Comparison of ENCODE assay signal across 1 cellular context in genomic region chr2:111226797-111227700, GRCh38.
TF ChIP-seq lines count a peak whose summit lies in the region.

No MANE protein-coding gene starts in this region.

TF ChIP-seq in HepG2, 621 proteins besides CTCF, POLR2A, EP300 and RAD21 (continued from another document):
- TF ChIP-seq MNT (IDR thresholded peaks at IDR 0.05) (no peak), ZNF775 (CRISPR knock-in tag; IDR thresholded peaks at IDR 0.05; ENCODE audit: borderline replicate concordance) (no peak), HMG20B (CRISPR knock-in tag; conservative IDR thresholded peaks at IDR 0.05) (no peak), CEBPB (IDR thresholded peaks at IDR 0.05; ENCODE audit: borderline replicate concordance, low read depth, low read length) (peak; percentile 29; the same call in 1 of the 2 replicates), KDM1A (CRISPR knock-in tag; IDR thresholded peaks at IDR 0.05) (no peak), ZNF784 (CRISPR knock-in tag; IDR thresholded peaks at IDR 0.05; ENCODE audit: borderline replicate concordance) (no peak), RAD51 (IDR thresholded peaks at IDR 0.05; ENCODE audit: borderline replicate concordance) (no peak), RXRB (CRISPR knock-in tag; IDR thresholded peaks at IDR 0.05; ENCODE audit: borderline replicate concordance) (no peak), NFKBIZ (CRISPR knock-in tag; IDR thresholded peaks at IDR 0.05) (no peak), TIGD3 (CRISPR knock-in tag; IDR thresholded peaks at IDR 0.05; ENCODE audit: borderline replicate concordance) (no peak), DMAP1 (CRISPR knock-in tag; IDR thresholded peaks at IDR 0.05) (no peak)
